ENCODE assay signal across 12 cellular contexts in the genomic region with DNA sequence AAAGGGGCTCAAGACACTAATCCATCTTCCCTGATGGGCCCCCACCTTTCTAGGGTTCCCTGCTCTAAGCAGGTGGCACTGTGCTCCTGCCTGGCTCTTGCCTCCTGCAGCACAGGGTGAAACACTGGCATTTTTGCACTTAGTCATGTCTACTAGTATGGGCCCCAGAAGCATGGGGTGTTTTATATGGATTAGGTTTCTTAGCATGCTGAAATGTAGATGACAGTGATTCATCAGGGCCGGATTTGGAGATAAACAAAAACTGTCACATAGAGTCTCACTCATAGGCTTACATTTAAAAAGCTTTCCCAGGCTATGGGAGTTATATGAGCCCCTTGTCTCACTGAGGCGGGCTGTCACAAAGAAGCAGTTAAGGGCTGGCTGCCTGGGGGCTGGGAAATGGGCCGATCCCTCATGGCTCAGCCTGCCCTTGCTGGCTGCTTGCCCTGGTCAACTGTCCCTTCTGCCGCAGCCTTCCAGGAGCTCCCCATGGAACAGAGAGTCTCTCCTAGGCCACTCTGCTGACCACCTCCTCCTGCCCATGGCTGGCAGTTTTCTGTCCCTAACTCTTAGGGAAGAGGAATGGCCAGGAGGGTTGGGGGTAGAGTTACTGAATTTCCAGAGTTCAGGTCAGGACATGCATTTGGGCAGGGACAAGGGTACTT. TPM values are rescaled to one million over a fixed set of nuclear protein-coding genes. Genes with fewer than 3 reads are reported as not detected.
A peak's percentile ranks its signal among the peaks of the same experiment; 100 is the strongest.
DNase-seq lines count a peak whose midpoint lies in the region; ATAC-seq and TF ChIP-seq lines count a peak whose summit lies in the region.
"Had no signal": no experiment of that assay in that cellular context is flagged by ENCODE, and none has a peak within 500 bp of the region (broad histone marks: within the 10 kb centered on the region; RNA-seq: fewer than 3 reads in every experiment).

No MANE protein-coding gene starts in this region.

- H3K36me3 ChIP-seq in neural progenitor cell: no peaks in the 10 kb centered on the region

- no peak for DNase-seq in activated naive CD8-positive, alpha-beta T cell treated with anti-CD3 and anti-CD28 coated beads for 36 hours
- peak; percentile 56 for DNase-seq in glomerular visceral epithelial cell (ENCODE audit: extremely low spot score)
- DNase-seq in substantia nigra (lab: John Stamatoyannopoulos, UW): peak in 33 of 49 donors; percentile 6 to 72 (median 35)
- no peak for DNase-seq in neural progenitor cell (ENCODE audit: low spot score)
- DNase-seq in stimulated activated CD4-positive, alpha-beta T cell treated with anti-CD3 and anti-CD28 coated beads, Interleukin-4, amount 100 ng/mL, for 1 hour: no peak
- DNase-seq: kidney; NCI-H2107; stimulated activated CD4-positive, alpha-beta T cell treated with anti-CD3 and anti-CD28 coated beads, Interleukin-4, amount 100 ng/mL, for 4 hours had no signal

- H3K4me2 ChIP-seq in neural progenitor cell: no peak overlapping the region

- no peak overlapping the region for H3K4me3 Mint-ChIP-seq in activated naive CD8-positive, alpha-beta T cell
- H3K4me3 Mint-ChIP-seq in activated naive CD8-positive, alpha-beta T cell treated with anti-CD3 and anti-CD28 coated beads for 36 hours: no peak overlapping the region
- no peak overlapping the region for H3K4me3 Mint-ChIP-seq in activated T-helper 17 cell treated with anti-CD3 and anti-CD28 coated beads, Interleukin-2, amount 50 U/mL, for 72 hours
- no peak overlapping the region for H3K4me3 Mint-ChIP-seq in neural progenitor cell
- H3K4me3 Mint-ChIP-seq: T-helper 1 cell treated with Interleukin-12 subunit alpha and Interleukin-12 subunit beta and Interleukin-4 antibody, amounts not matched to agents 30 μg/mL and 1 μg/mL, for 36 hours had no signal

- H3K79me2 ChIP-seq in neural progenitor cell (ENCODE audit: low read depth): peaks cover 93% of the 10 kb centered on the region

- H3K27me3 Mint-ChIP-seq in activated naive CD8-positive, alpha-beta T cell: no peaks in the 10 kb centered on the region
- no peaks in the 10 kb centered on the region for H3K27me3 Mint-ChIP-seq in activated naive CD8-positive, alpha-beta T cell treated with anti-CD3 and anti-CD28 coated beads for 36 hours
- no peaks in the 10 kb centered on the region for H3K27me3 Mint-ChIP-seq in activated T-helper 17 cell treated with anti-CD3 and anti-CD28 coated beads, Interleukin-2, amount 50 U/mL, for 72 hours
- H3K27me3 Mint-ChIP-seq in neural progenitor cell (ENCODE audit: insufficient read depth, low read depth): peaks cover 2% of the 10 kb centered on the region

- peaks cover 93% of the 10 kb centered on the region for H4K20me1 ChIP-seq in neural progenitor cell (ENCODE audit: low read depth)

- H3K9ac ChIP-seq in neural progenitor cell: no peak overlapping the region

- H2AFZ ChIP-seq in neural progenitor cell (replicated peaks): no peak overlapping the region

- H3K27ac ChIP-seq in substantia nigra (ENCODE audit: low read depth, low read length, poor library complexity, severe bottlenecking) (peak overlapping the region; percentile 50), neural progenitor cell (no peak overlapping the region)

- peak overlapping the region; percentile 56 for H3K27ac Mint-ChIP-seq in activated naive CD8-positive, alpha-beta T cell
- no peak overlapping the region for H3K27ac Mint-ChIP-seq in activated naive CD8-positive, alpha-beta T cell treated with anti-CD3 and anti-CD28 coated beads for 36 hours
- no peak overlapping the region for H3K27ac Mint-ChIP-seq in activated T-helper 17 cell treated with anti-CD3 and anti-CD28 coated beads, Interleukin-2, amount 50 U/mL, for 72 hours
- no peak overlapping the region for H3K27ac Mint-ChIP-seq in neural progenitor cell
- H3K27ac Mint-ChIP-seq: T-helper 1 cell treated with Interleukin-12 subunit alpha and Interleukin-12 subunit beta and Interleukin-4 antibody, amounts not matched to agents 30 μg/mL and 1 μg/mL, for 36 hours had no signal

- peaks cover 6% of the 10 kb centered on the region for H3K27me3 ChIP-seq in neural progenitor cell

- H3K36me3 Mint-ChIP-seq in activated naive CD8-positive, alpha-beta T cell: peaks cover 7% of the 10 kb centered on the region
- peaks cover 23% of the 10 kb centered on the region for H3K36me3 Mint-ChIP-seq in activated naive CD8-positive, alpha-beta T cell treated with anti-CD3 and anti-CD28 coated beads for 36 hours
- peaks cover 27% of the 10 kb centered on the region for H3K36me3 Mint-ChIP-seq in activated T-helper 17 cell treated with anti-CD3 and anti-CD28 coated beads, Interleukin-2, amount 50 U/mL, for 72 hours (ENCODE audit: low read depth)
- H3K36me3 Mint-ChIP-seq in neural progenitor cell: peaks cover 12% of the 10 kb centered on the region

- no peak for TF ChIP-seq CTCF in neural progenitor cell (IDR thresholded peaks at IDR 0.05)

- peaks cover 66% of the 10 kb centered on the region for H3K4me1 Mint-ChIP-seq in activated naive CD8-positive, alpha-beta T cell (ENCODE audit: low read depth)
- peaks cover 65% of the 10 kb centered on the region for H3K4me1 Mint-ChIP-seq in activated naive CD8-positive, alpha-beta T cell treated with anti-CD3 and anti-CD28 coated beads for 36 hours
- peaks cover 54% of the 10 kb centered on the region for H3K4me1 Mint-ChIP-seq in activated T-helper 17 cell treated with anti-CD3 and anti-CD28 coated beads, Interleukin-2, amount 50 U/mL, for 72 hours
- peaks cover 35% of the 10 kb centered on the region for H3K4me1 Mint-ChIP-seq in neural progenitor cell

- H3K9me3 Mint-ChIP-seq in activated naive CD8-positive, alpha-beta T cell (ENCODE audit: low read depth): no peaks in the 10 kb centered on the region
- H3K9me3 Mint-ChIP-seq in activated naive CD8-positive, alpha-beta T cell treated with anti-CD3 and anti-CD28 coated beads for 36 hours: no peaks in the 10 kb centered on the region
- no peaks in the 10 kb centered on the region for H3K9me3 Mint-ChIP-seq in activated T-helper 17 cell treated with anti-CD3 and anti-CD28 coated beads, Interleukin-2, amount 50 U/mL, for 72 hours
- H3K9me3 Mint-ChIP-seq in neural progenitor cell: no peaks in the 10 kb centered on the region
- H3K9me3 Mint-ChIP-seq: T-helper 1 cell treated with Interleukin-12 subunit alpha and Interleukin-12 subunit beta and Interleukin-4 antibody, amounts not matched to agents 30 μg/mL and 1 μg/mL, for 36 hours had no signal

- ATAC-seq in activated T-helper 17 cell treated with anti-CD3 and anti-CD28 coated beads, Interleukin-2, amount 50 U/mL, for 72 hours (replicated peaks): peak; percentile 40
- no peak for ATAC-seq in GM19324 (IDR thresholded peaks at IDR 0.05; ENCODE audit: low FRiP score, unreplicated experiment)

- H3K9me3 ChIP-seq in neural progenitor cell (ENCODE audit: low read depth): no peaks in the 10 kb centered on the region

- peaks cover 24% of the 10 kb centered on the region for H3K4me1 ChIP-seq in neural progenitor cell

- peaks cover 11% of the 10 kb centered on the region for H3F3A ChIP-seq in neural progenitor cell (ENCODE audit: low read depth)

- H3K4me3 ChIP-seq in neural progenitor cell: no peak overlapping the region

RNA-seq across cellular contexts. Expression of gene GALNT2, which starts 6.5 kb away (rescaled TPM):
- 10 to 100 TPM; 46.5 to 48.2 TPM for total RNA-seq in activated naive CD8-positive, alpha-beta T cell treated with anti-CD3 and anti-CD28 coated beads for 36 hours
- 10 to 100 TPM; 49.7 to 53.6 TPM for total RNA-seq in activated T-helper 17 cell treated with anti-CD3 and anti-CD28 coated beads, Interleukin-2, amount 50 U/mL, for 72 hours
- 37.6 and 61.4 TPM in 2 replicates for total RNA-seq in neural progenitor cell (ENCODE audit: low replicate concordance)

Comparison
In these comparisons a context has a peak if more than half of its experiments do, and no peak if none do; other contexts are left out.
1. DNase-seq: peak in glomerular visceral epithelial cell (single experiment) and substantia nigra (33 of 49); none in activated naive CD8-positive, alpha-beta T cell treated with anti-CD3 and anti-CD28 coated beads for 36 hours (single experiment), neural progenitor cell (single experiment) and stimulated activated CD4-positive, alpha-beta T cell treated with anti-CD3 and anti-CD28 coated beads, Interleukin-4, amount 100 ng/mL, for 1 hour (single experiment).